In the genomic region with DNA sequence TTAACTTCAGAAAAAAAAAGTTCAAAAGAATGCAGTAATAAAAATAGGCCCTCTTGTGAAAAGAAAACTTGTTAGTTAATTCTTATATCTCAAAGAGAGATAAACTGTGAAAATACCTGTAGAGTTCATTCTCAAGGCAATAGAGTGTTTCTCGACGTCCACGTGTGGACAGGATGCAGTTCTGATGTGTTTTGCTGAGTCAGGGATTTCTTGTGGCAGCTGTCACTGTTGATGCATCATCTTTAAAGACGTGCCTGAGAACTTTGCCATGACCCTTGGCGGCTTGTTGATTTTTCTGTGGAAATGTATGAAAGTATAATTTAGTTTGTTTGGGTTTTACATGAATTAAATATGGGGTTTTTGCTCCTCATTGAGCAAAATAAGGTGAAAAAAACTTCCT, we compare ENCODE assay signal across 2 cellular contexts.
A peak's percentile ranks its signal among the peaks of the same experiment; 100 is the strongest.
TF ChIP-seq lines count a peak whose summit lies in the region.

No MANE protein-coding gene starts in this region.

TF ChIP-seq in IMR-90, 13 proteins besides CTCF, POLR2A, EP300 and RAD21 (continued from another document):
- no peak for TF ChIP-seq CEBPB (IDR thresholded peaks at IDR 0.05; ENCODE audit: low read depth, low read length)
- TF ChIP-seq MAFK (IDR thresholded peaks at IDR 0.05; ENCODE audit: low read depth, low read length): peak; percentile 99

TF ChIP-seq in H1, 55 proteins besides CTCF, POLR2A, EP300 and RAD21 (continued from another document):
- TF ChIP-seq BACH1 (IDR thresholded peaks at IDR 0.05; ENCODE audit: low read length) (0 out of 2 replicates have a peak, but pooled peaks have one; percentile 39), RNF2 (IDR thresholded peaks at IDR 0.05; ENCODE audit: borderline replicate concordance, low read depth, low read length, missing control alignments, poor library complexity, severe bottlenecking) (no peak)
